ENCODE assay signal across 8 cellular contexts in the genomic region with DNA sequence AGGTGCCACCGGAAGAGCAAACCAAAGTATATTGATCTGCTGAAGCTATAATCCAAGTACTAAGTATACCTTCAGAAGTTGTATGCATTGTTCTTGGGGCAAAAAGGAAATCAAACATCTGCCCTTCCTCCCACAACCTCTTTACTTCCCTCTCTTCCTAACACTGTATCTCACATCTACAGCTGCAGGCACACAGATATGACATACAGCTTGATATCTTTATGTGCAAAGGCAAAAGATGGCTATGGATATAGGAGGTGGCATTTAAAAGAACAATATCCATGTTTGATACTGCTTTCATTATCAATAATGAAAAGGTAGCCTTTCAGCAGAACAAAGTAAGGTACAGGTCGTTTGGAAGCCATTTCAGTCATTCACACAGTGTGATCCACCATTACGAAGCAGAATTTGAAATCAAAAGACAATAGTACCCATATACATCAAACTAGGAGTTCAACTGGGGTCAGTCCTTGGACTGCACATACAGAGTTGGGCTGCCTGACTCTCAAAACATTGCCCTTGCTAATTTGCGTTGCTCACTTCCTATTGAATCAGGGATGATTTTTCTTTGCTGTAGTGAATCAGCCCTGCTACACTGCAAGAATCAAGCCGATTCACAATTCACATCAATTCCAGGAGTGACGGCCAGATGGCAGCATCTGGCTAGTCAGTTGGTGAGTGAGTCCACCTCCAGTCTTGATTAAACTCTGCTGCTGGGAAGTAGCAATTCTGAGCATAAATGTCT. TPM values are rescaled to one million over a fixed set of nuclear protein-coding genes. Genes with fewer than 3 reads are reported as not detected.
DNase-seq lines count a peak whose midpoint lies in the region; ATAC-seq and TF ChIP-seq lines count a peak whose summit lies in the region.

No MANE protein-coding gene starts in this region.

- ATAC-seq in GM21360 (IDR thresholded peaks at IDR 0.05; ENCODE audit: unreplicated experiment), result no peak

- H3K27ac ChIP-seq in neural progenitor cell (no peak overlapping the region), tibial artery (no peak overlapping the region)

- H2AFZ ChIP-seq in neural progenitor cell (replicated peaks), result no peak overlapping the region

- H3K27me3 Mint-ChIP-seq in Caco-2 (ENCODE audit: insufficient read depth, unreplicated experiment), result no peaks in the 10 kb centered on the region
- H3K27me3 Mint-ChIP-seq in activated T-cell treated with anti-CD3 and anti-CD28 coated beads, Interleukin-2, amount 50 U/mL, for 24 hours, result no peaks in the 10 kb centered on the region
- H3K27me3 Mint-ChIP-seq in neural progenitor cell (ENCODE audit: insufficient read depth, low read depth), result peaks cover 2% of the 10 kb centered on the region

- H3K27ac Mint-ChIP-seq in Caco-2 (ENCODE audit: unreplicated experiment) (no peak overlapping the region), neural progenitor cell (no peak overlapping the region)
- H3K27ac Mint-ChIP-seq in activated T-cell treated with anti-CD3 and anti-CD28 coated beads, Interleukin-2, amount 50 U/mL, for 24 hours, result no peak overlapping the region

- DNase-seq in Caco-2 (peak; percentile 61 to 77), HFF-Myc (ENCODE audit: extremely low read depth, low read depth) (peak; percentile 30), OCI-M2 (lab: John Stamatoyannopoulos, UW; ENCODE audit: unreplicated experiment) (peak; percentile 79), fibroblast of mammary gland (ENCODE audit: low read depth) (peak; percentile 84), neural progenitor cell (ENCODE audit: low spot score) (peak; percentile 73), tibial artery (peak in 1 of 2 donors; percentile 68)
- DNase-seq in activated T-cell treated with anti-CD3 and anti-CD28 coated beads, Interleukin-2, amount 50 U/mL, for 24 hours, result peak; percentile 71

- H3K27me3 ChIP-seq in Caco-2 (replicated peaks; ENCODE audit: control insufficient read depth, insufficient read depth, low read length) (no peaks in the 10 kb centered on the region), neural progenitor cell (no peaks in the 10 kb centered on the region), tibial artery (no peaks in the 10 kb centered on the region)

- H3K4me1 ChIP-seq in Caco-2, result no peaks in the 10 kb centered on the region
- H3K4me1 ChIP-seq in neural progenitor cell, result no peaks in the 10 kb centered on the region
- peaks cover 0 to 3% (median 0%) of the 10 kb centered on the region in 4 donors for H3K4me1 ChIP-seq in tibial artery

- H3K9me3 Mint-ChIP-seq in Caco-2 (ENCODE audit: unreplicated experiment) (no peaks in the 10 kb centered on the region), neural progenitor cell (peaks cover 3% of the 10 kb centered on the region)
- no peaks in the 10 kb centered on the region for H3K9me3 Mint-ChIP-seq in activated T-cell treated with anti-CD3 and anti-CD28 coated beads, Interleukin-2, amount 50 U/mL, for 24 hours

- BruUV-seq in Caco-2 (replicated peaks; lab: Mats Ljungman, UMichigan), result no TSS peak

- H3K36me3 Mint-ChIP-seq in Caco-2 (ENCODE audit: insufficient read depth, unreplicated experiment), result peaks cover 5% of the 10 kb centered on the region
- no peaks in the 10 kb centered on the region for H3K36me3 Mint-ChIP-seq in activated T-cell treated with anti-CD3 and anti-CD28 coated beads, Interleukin-2, amount 50 U/mL, for 24 hours (ENCODE audit: low read depth)
- no peaks in the 10 kb centered on the region for H3K36me3 Mint-ChIP-seq in neural progenitor cell

- no peak overlapping the region for H3K9ac ChIP-seq in neural progenitor cell

- CTCF ChIA-PET in Caco-2 (lab: Charles Lee), result interaction anchor here (0.6 to 1.4 kb wide), 5 partner anchors 30 to 400 kb away, joined by 3 to 7 read pairs (median 3); no protein-coding TSS in a partner anchor

- H3K4me3 Mint-ChIP-seq in Caco-2 (ENCODE audit: unreplicated experiment) (no peak overlapping the region), neural progenitor cell (no peak overlapping the region)
- no peak overlapping the region for H3K4me3 Mint-ChIP-seq in activated T-cell treated with anti-CD3 and anti-CD28 coated beads, Interleukin-2, amount 50 U/mL, for 24 hours

- H3F3A ChIP-seq in neural progenitor cell (ENCODE audit: low read depth), result no peaks in the 10 kb centered on the region

- H3K9me3 ChIP-seq in Caco-2 (no peaks in the 10 kb centered on the region), neural progenitor cell (ENCODE audit: low read depth) (no peaks in the 10 kb centered on the region), tibial artery (no peaks in the 10 kb centered on the region)

- H3K4me3 ChIP-seq in Caco-2 (ENCODE audit: low read depth, low read length), result no peak overlapping the region
- H3K4me3 ChIP-seq in HFF-Myc (replicated peaks; ENCODE audit: low read depth, low read length), result no peak overlapping the region
- H3K4me3 ChIP-seq in fibroblast of mammary gland (ENCODE audit: control insufficient read depth, low read depth, low read length), result no peak overlapping the region
- H3K4me3 ChIP-seq in neural progenitor cell, result no peak overlapping the region
- H3K4me3 ChIP-seq in tibial artery, result no peak overlapping the region

- peaks cover 7% of the 10 kb centered on the region for H3K4me1 Mint-ChIP-seq in Caco-2 (ENCODE audit: low read depth, unreplicated experiment)
- H3K4me1 Mint-ChIP-seq in activated T-cell treated with anti-CD3 and anti-CD28 coated beads, Interleukin-2, amount 50 U/mL, for 24 hours (ENCODE audit: low read depth), result peaks cover 7% of the 10 kb centered on the region
- peaks cover 2% of the 10 kb centered on the region for H3K4me1 Mint-ChIP-seq in neural progenitor cell

- POLR2A ChIA-PET in Caco-2 (lab: Charles Lee), result no interaction called here

- H3K36me3 ChIP-seq in Caco-2 (ENCODE audit: control insufficient read depth, insufficient read depth, low read length) (no peaks in the 10 kb centered on the region; the same call in 1 of the 2 replicates), neural progenitor cell (no peaks in the 10 kb centered on the region), tibial artery (peaks cover 28 to 56% (median 32%) of the 10 kb centered on the region in 3 donors)

- H3K79me2 ChIP-seq in neural progenitor cell (ENCODE audit: low read depth), result no peaks in the 10 kb centered on the region

- H4K20me1 ChIP-seq in neural progenitor cell (ENCODE audit: low read depth), result no peaks in the 10 kb centered on the region

- TF ChIP-seq CTCF in Caco-2 (IDR thresholded peaks at IDR 0.05; ENCODE audit: insufficient read depth in 1 of 2, low read depth in 1 of 2, low read length in 1 of 2, severe bottlenecking in 1 of 2, unreplicated experiment in 1 of 2) (peak; percentile 69 to 77), HFF-Myc (IDR thresholded peaks at IDR 0.05; ENCODE audit: low read depth, low read length, missing control alignments) (peak; percentile 70), fibroblast of mammary gland (conservative IDR thresholded peaks at IDR 0.05; ENCODE audit: control insufficient read depth, insufficient read depth, low read depth, low read length) (peak; percentile 76), neural progenitor cell (IDR thresholded peaks at IDR 0.05) (peak; percentile 88), tibial artery (IDR thresholded peaks at IDR 0.05) (peak; percentile 52 to 53)

- H3K4me2 ChIP-seq in neural progenitor cell, result no peak overlapping the region

- intact Hi-C loops in Caco-2 (cut with micrococcal nuclease; ENCODE audit: unreplicated experiment), result loop anchor here (1.0 to 5.0 kb wide), 4 partner anchors 105 to 274 kb away; partner anchors contain the start of gene RNASE1
- intact Hi-C loops in tibial artery (cut with DNase I; ENCODE audit: low total_unique reads), result no loop called here

RNA-seq across cellular contexts. Expression of gene ANG, which starts 8.9 kb away (rescaled TPM):
- total RNA-seq in Caco-2 (2022) (23.6 and 24.7 TPM in 2 replicates), neural progenitor cell (ENCODE audit: low replicate concordance) (0.99 TPM in 1 of 2 replicates, not detected in the other)

RNA-seq across cellular contexts. Expression of gene RNASE4, which starts 13.1 kb away (rescaled TPM):
- total RNA-seq in Caco-2 (2022) (8.8 and 9.2 TPM in 2 replicates), neural progenitor cell (ENCODE audit: low replicate concordance) (2.0 and 2.1 TPM in 2 replicates)

RNA-seq across cellular contexts. Expression of gene EDDM3A, which starts 48.2 kb away (rescaled TPM):
- not detected in 2 replicates for total RNA-seq in Caco-2 (2022)
- total RNA-seq in neural progenitor cell (ENCODE audit: low replicate concordance), result not detected in 2 replicates

RNA-seq across cellular contexts. Expression of gene OR6S1, which starts 56.0 kb away (rescaled TPM):
- total RNA-seq in Caco-2 (2022), result not detected in 2 replicates
- not detected in 2 replicates for total RNA-seq in neural progenitor cell (ENCODE audit: low replicate concordance)

Comparison
In these comparisons a context has a peak if more than half of its experiments do, and no peak if none do; other contexts are left out.
1. RNA of gene ANG, which starts 8.9 kb away (total RNA-seq): 23.6 to 24.7 TPM in Caco-2; 0.99 TPM in neural progenitor cell; every median in the first group is over 10 times any median in the second.
2. Peak in every context shown above with its lines, with median percentiles within 50 percentile points of each other: CTCF ChIP-seq.